8 cellular contexts compared by ENCODE assay signal in genomic region chr4:16225996-16226815, GRCh38. TPM values are rescaled to one million over a fixed set of nuclear protein-coding genes. Genes with fewer than 3 reads are reported as not detected.
A peak's percentile ranks its signal among the peaks of the same experiment; 100 is the strongest.
DNase-seq lines count a peak whose midpoint lies in the region; ATAC-seq and TF ChIP-seq lines count a peak whose summit lies in the region.

Gene TAPT1, minus strand, starts transcription at chr4:16226471. Its CDS starts 14 bp downstream, at chr4:16226457.

- POLR2A ChIA-PET in HEK293T (lab: Yijun Ruan, JAX) (interaction anchor here (1.0 kb wide), 1 partner anchor 9 kb away, joined by 4 read pairs; no protein-coding TSS in a partner anchor), activated B cell treated with CpG ODN at 0.5 μM for 24 hours (lab: Charles Lee) (interaction anchor here (0.8 to 1.3 kb wide), 4 partner anchors 9 to 12 kb away, joined by 3 to 4 read pairs (median 3); no protein-coding TSS in a partner anchor)

- no CpG with 5 or more reads among the region's 135 CpGs for WGBS in mammary epithelial cell (ENCODE audit: low coverage, missing lambda C conversion rate)

- DNase-seq in HEK293T (ENCODE audit: extremely low spot score) (peak; percentile 71), NAMALWA (ENCODE audit: low spot score) (peak; percentile 72), activated B cell treated with CpG ODN at 0.5 μM for 24 hours (peak; percentile 74), mammary epithelial cell (peak; percentile 57), iPS-NIHi7 (ENCODE audit: extremely low spot score) (peak; percentile 84), NCI-H1436 (lab: John Stamatoyannopoulos, UW) (no peak)
- DNase-seq in stimulated activated CD4-positive, alpha-beta T cell treated with anti-CD3 and anti-CD28 coated beads, Interleukin-12 subunit alpha, Interleukin-12 subunit beta, amount 100 ng/mL, for 24 hours (ENCODE audit: low read depth in 2 of 2) = peak; percentile 62 to 74

- H3K9me3 Mint-ChIP-seq in activated B cell treated with CpG ODN at 0.5 μM for 24 hours = no peaks in the 10 kb centered on the region

- H3K36me3 Mint-ChIP-seq in activated B cell treated with CpG ODN at 0.5 μM for 24 hours (ENCODE audit: low read depth) = peaks cover 6% of the 10 kb centered on the region

- H3K27me3 Mint-ChIP-seq in activated B cell treated with CpG ODN at 0.5 μM for 24 hours = no peaks in the 10 kb centered on the region

- H3K27me3 ChIP-seq in mammary epithelial cell (ENCODE audit: insufficient read depth, low read length) = no peaks in the 10 kb centered on the region

- peak within 1 kb of the TSS; percentile 45 for H3K27ac ChIP-seq in mammary epithelial cell (ENCODE audit: insufficient read depth, low read depth, low read length)

- H3K4me2 ChIP-seq in mammary epithelial cell (ENCODE audit: insufficient read depth, low read depth, low read length) = peak within 1 kb of the TSS; percentile 87

- intact Hi-C loops in activated B cell treated with CpG ODN at 0.5 μM for 24 hours (cut with micrococcal nuclease) (loop anchor here (1.0 to 10.0 kb wide), 10 partner anchors 21 to 1796 kb away; partner anchors contain the start of genes CD38, CPEB2, DCAF16 and FAM200B), mammary epithelial cell (cut with micrococcal nuclease) (loop anchor here (2.0 kb wide), 3 partner anchors 27 to 39 kb away; no protein-coding TSS in a partner anchor)

- H3K4me3 ChIP-seq in mammary epithelial cell (replicated peaks in 1 of 3; ENCODE audit: insufficient read depth in 1 of 3, low read depth in 2 of 3, low read length in 3 of 3) = peak within 1 kb of the TSS; percentile 58 to 93 (median 92)

- H4K20me1 ChIP-seq in mammary epithelial cell (ENCODE audit: insufficient read depth, low read length) = no peaks in the 10 kb centered on the region

- no TSS peak for BruUV-seq in mammary epithelial cell (replicated peaks; lab: Mats Ljungman, UMichigan)

- peak within 1 kb of the TSS; percentile 97 for H3K4me3 Mint-ChIP-seq in activated B cell treated with CpG ODN at 0.5 μM for 24 hours

- peak; percentile 83 for ATAC-seq in GM18498 (IDR thresholded peaks at IDR 0.05; ENCODE audit: unreplicated experiment)
- peak; percentile 77 for ATAC-seq in activated B cell treated with CpG ODN at 0.5 μM for 24 hours (ENCODE audit: low read depth)

- TF ChIP-seq CTCF in activated B cell treated with CpG ODN at 0.5 μM for 24 hours (IDR thresholded peaks at IDR 0.05) (no peak), mammary epithelial cell (conservative IDR thresholded peaks at IDR 0.05 in 1 of 2, IDR thresholded peaks at IDR 0.05 in 1 of 2; ENCODE audit: extremely low read depth in 1 of 2, insufficient read depth in 1 of 2, low read depth in 1 of 2, low read length in 2 of 2) (no peak)

- H2AFZ ChIP-seq in mammary epithelial cell (ENCODE audit: low read depth, low read length) = peak within 1 kb of the TSS; percentile 91

- H3K4me1 ChIP-seq in mammary epithelial cell (ENCODE audit: insufficient read depth, low read length) = no peaks in the 10 kb centered on the region

- H3K36me3 ChIP-seq in mammary epithelial cell (ENCODE audit: insufficient read depth, low read length) = no peaks in the 10 kb centered on the region

- peaks cover 48% of the 10 kb centered on the region for H3K79me2 ChIP-seq in mammary epithelial cell (ENCODE audit: insufficient read depth, low read length)

- in situ Hi-C loops in mammary epithelial cell (cut with MboI; ENCODE audit: low sequenced_read_pairs in 2 of 2) = no loop called here

- dilution Hi-C loops in mammary epithelial cell (cut with HindIII; ENCODE audit: low sequenced_read_pairs) = no loop called here

- H3K4me1 Mint-ChIP-seq in activated B cell treated with CpG ODN at 0.5 μM for 24 hours = peaks cover 70% of the 10 kb centered on the region

- CTCF ChIA-PET in HEK293T (lab: Yijun Ruan, JAX) = interaction anchor here (0.9 kb wide), 1 partner anchor 21 kb away, joined by 3 read pairs; no protein-coding TSS in a partner anchor
- CTCF ChIA-PET in activated B cell treated with CpG ODN at 0.5 μM for 24 hours (lab: Charles Lee) = interaction anchor here (0.7 kb wide), 1 partner anchor 30 kb away, joined by 5 read pairs; no protein-coding TSS in a partner anchor
- CTCF ChIA-PET in mammary epithelial cell (lab: Charles Lee; ENCODE audit: low non-redundant PET) = interaction anchor here (0.6 kb wide), 1 partner anchor 20 kb away, joined by 3 read pairs; no protein-coding TSS in a partner anchor

- H3K9ac ChIP-seq in mammary epithelial cell (ENCODE audit: insufficient read depth, low read length) = peak within 1 kb of the TSS; percentile 85

- no peaks in the 10 kb centered on the region for H3K9me3 ChIP-seq in mammary epithelial cell (replicated peaks; ENCODE audit: insufficient read depth, low read length)

- peak within 1 kb of the TSS; percentile 98 for H3K27ac Mint-ChIP-seq in activated B cell treated with CpG ODN at 0.5 μM for 24 hours

TF ChIP-seq in HEK293T, 16 proteins besides CTCF, POLR2A, EP300 and RAD21:
- 0 out of 2 replicates have a peak, but pooled peaks have one; percentile 22 for TF ChIP-seq LEF1 (IDR thresholded peaks at IDR 0.05; ENCODE audit: borderline replicate concordance)
- no peak for TF ChIP-seq BHLHE40 (IDR thresholded peaks at IDR 0.05; ENCODE audit: borderline replicate concordance)

RNA-seq across cellular contexts. Expression of gene TAPT1, which starts in this region (rescaled TPM):
- total RNA-seq in activated B cell treated with CpG ODN at 0.5 μM for 24 hours (30.0 and 35.0 TPM in 2 replicates), mammary epithelial cell (10 to 100 TPM; 16.2 to 21.1 TPM)
- 7.8 TPM for polyA plus RNA-seq in mammary epithelial cell
- polyA minus RNA-seq in mammary epithelial cell = 7.9 TPM
